ENCODE assay signal across 1 cellular context in the genomic region with DNA sequence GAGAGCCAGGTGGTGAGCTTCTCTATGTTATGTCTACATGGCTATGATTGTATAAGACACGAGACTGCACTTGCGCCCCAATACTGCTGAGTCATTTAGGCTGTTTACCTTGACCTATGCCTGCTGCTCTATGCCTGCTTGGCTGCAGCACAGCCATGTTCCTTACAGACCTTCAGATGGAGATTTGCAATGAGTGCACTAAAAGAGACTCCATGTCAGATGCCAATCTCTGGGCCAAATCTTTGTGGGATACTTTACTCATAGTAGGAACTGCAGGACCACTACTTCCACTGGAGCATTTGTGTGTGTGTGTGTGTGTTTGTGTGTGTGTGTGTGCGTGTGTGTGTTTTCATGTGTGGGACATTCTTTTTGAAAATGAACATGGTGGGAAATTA.
TF ChIP-seq lines count a peak whose summit lies in the region.

No MANE protein-coding gene starts in this region.

TF ChIP-seq in SK-N-SH, 30 proteins besides CTCF, POLR2A, EP300 and RAD21 (continued from another document):
- TF ChIP-seq, protein P1, sequence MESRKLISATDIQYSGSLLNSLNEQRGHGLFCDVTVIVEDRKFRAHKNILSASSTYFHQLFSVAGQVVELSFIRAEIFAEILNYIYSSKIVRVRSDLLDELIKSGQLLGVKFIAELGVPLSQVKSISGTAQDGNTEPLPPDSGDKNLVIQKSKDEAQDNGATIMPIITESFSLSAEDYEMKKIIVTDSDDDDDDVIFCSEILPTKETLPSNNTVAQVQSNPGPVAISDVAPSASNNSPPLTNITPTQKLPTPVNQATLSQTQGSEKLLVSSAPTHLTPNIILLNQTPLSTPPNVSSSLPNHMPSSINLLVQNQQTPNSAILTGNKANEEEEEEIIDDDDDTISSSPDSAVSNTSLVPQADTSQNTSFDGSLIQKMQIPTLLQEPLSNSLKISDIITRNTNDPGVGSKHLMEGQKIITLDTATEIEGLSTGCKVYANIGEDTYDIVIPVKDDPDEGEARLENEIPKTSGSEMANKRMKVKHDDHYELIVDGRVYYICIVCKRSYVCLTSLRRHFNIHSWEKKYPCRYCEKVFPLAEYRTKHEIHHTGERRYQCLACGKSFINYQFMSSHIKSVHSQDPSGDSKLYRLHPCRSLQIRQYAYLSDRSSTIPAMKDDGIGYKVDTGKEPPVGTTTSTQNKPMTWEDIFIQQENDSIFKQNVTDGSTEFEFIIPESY (IDR thresholded peaks at IDR 0.05; ENCODE audit: borderline replicate concordance, low read depth), result no peak
- TF ChIP-seq NFIC (IDR thresholded peaks at IDR 0.05; ENCODE audit: borderline replicate concordance) (no peak), SMC3 (IDR thresholded peaks at IDR 0.05; ENCODE audit: low read depth, low read length) (no peak), FOSL2 (IDR thresholded peaks at IDR 0.05; ENCODE audit: borderline replicate concordance, low read depth) (no peak), MXI1 (IDR thresholded peaks at IDR 0.05; ENCODE audit: low read depth, low read length) (no peak), EZH2phosphoT487 (IDR thresholded peaks at IDR 0.05; ENCODE audit: borderline replicate concordance, low read depth) (no peak), TCF12 (IDR thresholded peaks at IDR 0.05) (no peak)
- TF ChIP-seq, protein P2, sequence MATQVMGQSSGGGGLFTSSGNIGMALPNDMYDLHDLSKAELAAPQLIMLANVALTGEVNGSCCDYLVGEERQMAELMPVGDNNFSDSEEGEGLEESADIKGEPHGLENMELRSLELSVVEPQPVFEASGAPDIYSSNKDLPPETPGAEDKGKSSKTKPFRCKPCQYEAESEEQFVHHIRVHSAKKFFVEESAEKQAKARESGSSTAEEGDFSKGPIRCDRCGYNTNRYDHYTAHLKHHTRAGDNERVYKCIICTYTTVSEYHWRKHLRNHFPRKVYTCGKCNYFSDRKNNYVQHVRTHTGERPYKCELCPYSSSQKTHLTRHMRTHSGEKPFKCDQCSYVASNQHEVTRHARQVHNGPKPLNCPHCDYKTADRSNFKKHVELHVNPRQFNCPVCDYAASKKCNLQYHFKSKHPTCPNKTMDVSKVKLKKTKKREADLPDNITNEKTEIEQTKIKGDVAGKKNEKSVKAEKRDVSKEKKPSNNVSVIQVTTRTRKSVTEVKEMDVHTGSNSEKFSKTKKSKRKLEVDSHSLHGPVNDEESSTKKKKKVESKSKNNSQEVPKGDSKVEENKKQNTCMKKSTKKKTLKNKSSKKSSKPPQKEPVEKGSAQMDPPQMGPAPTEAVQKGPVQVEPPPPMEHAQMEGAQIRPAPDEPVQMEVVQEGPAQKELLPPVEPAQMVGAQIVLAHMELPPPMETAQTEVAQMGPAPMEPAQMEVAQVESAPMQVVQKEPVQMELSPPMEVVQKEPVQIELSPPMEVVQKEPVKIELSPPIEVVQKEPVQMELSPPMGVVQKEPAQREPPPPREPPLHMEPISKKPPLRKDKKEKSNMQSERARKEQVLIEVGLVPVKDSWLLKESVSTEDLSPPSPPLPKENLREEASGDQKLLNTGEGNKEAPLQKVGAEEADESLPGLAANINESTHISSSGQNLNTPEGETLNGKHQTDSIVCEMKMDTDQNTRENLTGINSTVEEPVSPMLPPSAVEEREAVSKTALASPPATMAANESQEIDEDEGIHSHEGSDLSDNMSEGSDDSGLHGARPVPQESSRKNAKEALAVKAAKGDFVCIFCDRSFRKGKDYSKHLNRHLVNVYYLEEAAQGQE (IDR thresholded peaks at IDR 0.05; ENCODE audit: low read depth, low read length), result no peak
TF ChIP-seq in SK-N-SH: peak in this region for 0.
